Comparison of ENCODE assay signal across 31 cellular contexts in the genomic region with DNA sequence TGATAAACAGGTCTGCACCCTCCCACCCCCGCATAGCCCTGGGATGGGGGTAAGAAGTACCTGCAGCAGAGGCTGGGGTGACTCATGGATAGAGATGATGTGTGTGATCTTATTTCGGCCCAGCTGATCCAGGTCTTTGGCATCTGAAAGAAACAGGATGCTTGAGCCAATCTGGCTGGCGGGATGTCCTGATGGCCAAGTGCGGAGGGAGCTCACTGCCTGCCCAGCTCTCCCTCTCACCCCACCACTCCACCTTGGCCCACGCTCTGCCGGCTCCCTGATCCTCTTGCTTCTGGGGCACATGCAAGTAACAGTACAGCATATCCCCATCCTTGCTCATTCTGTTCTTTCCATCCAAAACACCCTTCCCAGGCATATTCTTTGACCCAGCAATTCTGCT. TPM values are rescaled to one million over a fixed set of nuclear protein-coding genes. Genes with fewer than 3 reads are reported as not detected.
"Had no signal": no experiment of that assay in that cellular context is flagged by ENCODE, and none has a peak within 500 bp of the region (broad histone marks: within the 10 kb centered on the region; RNA-seq: fewer than 3 reads in every experiment).

No MANE protein-coding gene starts in this region.

- H3K36me3 ChIP-seq: brain microvascular endothelial cell, esophagus squamous epithelium, gastroesophageal sphincter had no signal

- H3K9me3 ChIP-seq: esophagus squamous epithelium, gastroesophageal sphincter had no signal

- H3K9me3 Mint-ChIP-seq: activated B cell treated with CpG ODN at 0.5 μM for 24 hours; activated CD8-positive, alpha-beta T cell treated with anti-CD3 and anti-CD28 coated beads for 36 hours; activated T-cell treated with anti-CD3 and anti-CD28 coated beads, Interleukin-2, amount 50 U/mL, for 4 hours; activated T-helper 17 cell treated with anti-CD3 and anti-CD28 coated beads, Interleukin-2, amount 50 U/mL, for 72 hours; T-helper 2 cell treated with Interferon-gamma antibody and Interleukin-4, amounts not matched to agents 5 μg/mL and 100 μg/mL, for 36 hours had no signal

- H3K27me3 ChIP-seq: gastroesophageal sphincter had no signal

- H3K27ac ChIP-seq: brain microvascular endothelial cell, epithelial cell of prostate, esophagus squamous epithelium, gastroesophageal sphincter, WERI-Rb-1 had no signal

- H3K4me3 ChIP-seq: esophagus squamous epithelium, gastroesophageal sphincter had no signal

- ATAC-seq: activated CD8-positive, alpha-beta T cell treated with anti-CD3 and anti-CD28 coated beads for 36 hours; activated T-cell treated with anti-CD3 and anti-CD28 coated beads, Interleukin-2, amount 50 U/mL, for 4 hours; activated T-helper 17 cell treated with anti-CD3 and anti-CD28 coated beads, Interleukin-2, amount 50 U/mL, for 72 hours; gastroesophageal sphincter; T-helper 17 cell had no signal

- DNase-seq: activated B cell treated with CpG ODN at 0.5 μM for 24 hours; activated CD4-positive, alpha-beta T cell treated with anti-CD3 and anti-CD28 coated beads for 48 hours; activated CD4-positive, alpha-beta T cell treated with anti-CD3 and anti-CD28 coated beads, Interleukin-2, amount 50 U/mL, for 1 hour; activated CD4-positive, alpha-beta T cell treated with anti-CD3 and anti-CD28 coated beads, Interleukin-2, amount 50 U/mL, for 48 hours; activated CD8-positive, alpha-beta T cell treated with anti-CD3 and anti-CD28 coated beads for 36 hours; activated effector memory CD4-positive, alpha-beta T cell treated with Interleukin-2 at 50 U/mL for 16 hours; activated gamma-delta T cell treated with Interleukin-2 at 50 U/mL for 16 hours; activated naive CD4-positive, alpha-beta T cell treated with anti-CD3 and anti-CD28 coated beads, Interleukin-2, amount 50 U/mL, for 16 hours; activated naive CD4-positive, alpha-beta T cell treated with Interleukin-2 at 50 U/mL for 16 hours; activated T-cell treated with anti-CD3 and anti-CD28 coated beads, Interleukin-2, amount 50 U/mL, for 4 hours; amniotic stem cell; anterior cingulate cortex; brain microvascular endothelial cell; effector CD8-positive, alpha-beta T cell; esophagus squamous epithelium; foreskin melanocyte; T-helper 1 cell; T-helper 17 cell; T1000; WERI-Rb-1 had no signal

- H3K4me3 Mint-ChIP-seq: activated CD8-positive, alpha-beta T cell treated with anti-CD3 and anti-CD28 coated beads for 36 hours; activated naive CD8-positive, alpha-beta T cell; activated T-cell treated with anti-CD3 and anti-CD28 coated beads, Interleukin-2, amount 50 U/mL, for 4 hours; activated T-helper 17 cell treated with anti-CD3 and anti-CD28 coated beads, Interleukin-2, amount 50 U/mL, for 72 hours; T-helper 17 cell; T-helper 2 cell treated with Interferon-gamma antibody and Interleukin-4, amounts not matched to agents 5 μg/mL and 100 μg/mL, for 36 hours had no signal

- H3K27ac Mint-ChIP-seq: activated CD8-positive, alpha-beta T cell treated with anti-CD3 and anti-CD28 coated beads for 36 hours; activated naive CD8-positive, alpha-beta T cell; activated T-helper 17 cell treated with anti-CD3 and anti-CD28 coated beads, Interleukin-2, amount 50 U/mL, for 72 hours; T-helper 17 cell; T-helper 2 cell treated with Interferon-gamma antibody and Interleukin-4, amounts not matched to agents 5 μg/mL and 100 μg/mL, for 36 hours had no signal

RNA-seq across cellular contexts. Expression of a gene that starts 3.3 kb away (rescaled TPM):
- total RNA-seq: activated CD8-positive, alpha-beta T cell treated with anti-CD3 and anti-CD28 coated beads for 36 hours; activated T-cell treated with anti-CD3 and anti-CD28 coated beads, Interleukin-2, amount 50 U/mL, for 4 hours; activated T-helper 17 cell treated with anti-CD3 and anti-CD28 coated beads, Interleukin-2, amount 50 U/mL, for 72 hours; bronchial epithelial cell; endothelial cell of umbilical vein; fibroblast of lung; fibroblast of villous mesenchyme; T-helper 17 cell had no signal

RNA-seq across cellular contexts. Expression of a gene that starts 3.4 kb away (rescaled TPM):
- total RNA-seq: activated CD8-positive, alpha-beta T cell treated with anti-CD3 and anti-CD28 coated beads for 36 hours; activated T-cell treated with anti-CD3 and anti-CD28 coated beads, Interleukin-2, amount 50 U/mL, for 4 hours; activated T-helper 17 cell treated with anti-CD3 and anti-CD28 coated beads, Interleukin-2, amount 50 U/mL, for 72 hours; bronchial epithelial cell; cardiac septum; dermis microvascular lymphatic vessel endothelial cell; endothelial cell of umbilical vein; fibroblast of lung; fibroblast of villous mesenchyme; T-helper 17 cell had no signal

RNA-seq across cellular contexts. Expression of a gene that starts 21.6 kb away (rescaled TPM):
- total RNA-seq: activated B cell treated with CpG ODN at 0.5 μM for 24 hours; activated CD8-positive, alpha-beta T cell treated with anti-CD3 and anti-CD28 coated beads for 36 hours; activated T-cell treated with anti-CD3 and anti-CD28 coated beads, Interleukin-2, amount 50 U/mL, for 4 hours; activated T-helper 17 cell treated with anti-CD3 and anti-CD28 coated beads, Interleukin-2, amount 50 U/mL, for 72 hours; bronchial epithelial cell; endothelial cell of umbilical vein; T-helper 17 cell had no signal
- polyA plus RNA-seq: fibroblast of lung had no signal

RNA-seq across cellular contexts. Expression of a gene that starts 47.9 kb away (rescaled TPM):
- total RNA-seq: activated B cell treated with CpG ODN at 0.5 μM for 24 hours, bronchial epithelial cell, T-helper 17 cell had no signal
- polyA plus RNA-seq: fibroblast of lung had no signal
